12 cellular contexts compared by ENCODE assay signal in genomic region chr2:98726172-98726725, GRCh38. TPM values are rescaled to one million over a fixed set of nuclear protein-coding genes. Genes with fewer than 3 reads are reported as not detected.
DNase-seq lines count a peak whose midpoint lies in the region; ATAC-seq and TF ChIP-seq lines count a peak whose summit lies in the region.
"Had no signal": no experiment of that assay in that cellular context is flagged by ENCODE, and none has a peak within 500 bp of the region (broad histone marks: within the 10 kb centered on the region; RNA-seq: fewer than 3 reads in every experiment).

No MANE protein-coding gene starts in this region.

- H3K27ac Mint-ChIP-seq in T-helper 1 cell treated with Interleukin-12 subunit alpha and Interleukin-12 subunit beta and Interleukin-4 antibody, amounts not matched to agents 30 μg/mL and 1 μg/mL, for 36 hours = peak overlapping the region; percentile 36
- H3K27ac Mint-ChIP-seq in activated naive CD8-positive, alpha-beta T cell treated with anti-CD3 and anti-CD28 coated beads for 36 hours = peak overlapping the region; percentile 89
- H3K27ac Mint-ChIP-seq in naive thymus-derived CD4-positive, alpha-beta T cell = peak overlapping the region; percentile 41 to 96 (median 90)

- H3K4me2 ChIP-seq in SK-N-SH = no peak overlapping the region

- H3K4me1 Mint-ChIP-seq in T-helper 1 cell treated with Interleukin-12 subunit alpha and Interleukin-12 subunit beta and Interleukin-4 antibody, amounts not matched to agents 30 μg/mL and 1 μg/mL, for 36 hours (ENCODE audit: low read depth) = peaks cover 66% of the 10 kb centered on the region
- H3K4me1 Mint-ChIP-seq in activated naive CD8-positive, alpha-beta T cell treated with anti-CD3 and anti-CD28 coated beads for 36 hours = peaks cover 63% of the 10 kb centered on the region
- peaks cover 29 to 74% (median 65%) of the 10 kb centered on the region in 7 donors for H3K4me1 Mint-ChIP-seq in naive thymus-derived CD4-positive, alpha-beta T cell

- peak overlapping the region; percentile 63 for H3K4me3 Mint-ChIP-seq in T-helper 1 cell treated with Interleukin-12 subunit alpha and Interleukin-12 subunit beta and Interleukin-4 antibody, amounts not matched to agents 30 μg/mL and 1 μg/mL, for 36 hours
- H3K4me3 Mint-ChIP-seq in activated naive CD8-positive, alpha-beta T cell treated with anti-CD3 and anti-CD28 coated beads for 36 hours = peak overlapping the region; percentile 78
- H3K4me3 Mint-ChIP-seq in naive thymus-derived CD4-positive, alpha-beta T cell = peak overlapping the region; percentile 78 to 97 (median 86)

- peaks cover 48% of the 10 kb centered on the region for H3K36me3 Mint-ChIP-seq in T-helper 1 cell treated with Interleukin-12 subunit alpha and Interleukin-12 subunit beta and Interleukin-4 antibody, amounts not matched to agents 30 μg/mL and 1 μg/mL, for 36 hours (ENCODE audit: low read depth)
- H3K36me3 Mint-ChIP-seq in activated naive CD8-positive, alpha-beta T cell treated with anti-CD3 and anti-CD28 coated beads for 36 hours = peaks cover 33% of the 10 kb centered on the region
- H3K36me3 Mint-ChIP-seq in naive thymus-derived CD4-positive, alpha-beta T cell = peaks cover 7 to 55% (median 44%) of the 10 kb centered on the region in 5 donors

- H3K9me2 ChIP-seq in SK-N-SH = no peaks in the 10 kb centered on the region

- H3K27me3 Mint-ChIP-seq in T-helper 1 cell treated with Interleukin-12 subunit alpha and Interleukin-12 subunit beta and Interleukin-4 antibody, amounts not matched to agents 30 μg/mL and 1 μg/mL, for 36 hours (ENCODE audit: low read depth) = no peaks in the 10 kb centered on the region
- no peaks in the 10 kb centered on the region for H3K27me3 Mint-ChIP-seq in activated naive CD8-positive, alpha-beta T cell treated with anti-CD3 and anti-CD28 coated beads for 36 hours
- no peaks in the 10 kb centered on the region for H3K27me3 Mint-ChIP-seq in naive thymus-derived CD4-positive, alpha-beta T cell

- peak overlapping the region; percentile 90 for H3K27ac ChIP-seq in KOPT-K1 (ENCODE audit: low read depth, low read length, poor library complexity, severe bottlenecking)
- H3K27ac ChIP-seq in naive thymus-derived CD4-positive, alpha-beta T cell (ENCODE audit: low read depth, low read length) = peak overlapping the region; percentile 81
- no peak overlapping the region for H3K27ac ChIP-seq in SK-N-SH (ENCODE audit: low read depth in 2 of 2, low read length in 1 of 2)
- no peak overlapping the region for H3K27ac ChIP-seq in RWPE1
- H3K27ac ChIP-seq: ascending aorta had no signal

- peak overlapping the region; percentile 79 for H3K4me3 ChIP-seq in naive thymus-derived CD4-positive, alpha-beta T cell (ENCODE audit: low read length)
- no peak overlapping the region for H3K4me3 ChIP-seq in SK-N-SH (ENCODE audit: low read depth in 2 of 2, low read length in 1 of 2)
- H3K4me3 ChIP-seq: ascending aorta had no signal

- H2AFZ ChIP-seq in SK-N-SH (ENCODE audit: low read depth) = no peak overlapping the region

- H3K9ac ChIP-seq in SK-N-SH = no peak overlapping the region

- no peaks in the 10 kb centered on the region for H3K9me3 Mint-ChIP-seq in T-helper 1 cell treated with Interleukin-12 subunit alpha and Interleukin-12 subunit beta and Interleukin-4 antibody, amounts not matched to agents 30 μg/mL and 1 μg/mL, for 36 hours
- peaks cover 4% of the 10 kb centered on the region for H3K9me3 Mint-ChIP-seq in activated naive CD8-positive, alpha-beta T cell treated with anti-CD3 and anti-CD28 coated beads for 36 hours
- peaks cover 0 to 20% (median 5%) of the 10 kb centered on the region in 11 donors for H3K9me3 Mint-ChIP-seq in naive thymus-derived CD4-positive, alpha-beta T cell

- CTCF ChIA-PET in naive thymus-derived CD4-positive, alpha-beta T cell (lab: Charles Lee) = interaction anchor here (0.9 kb wide), 1 partner anchor 110 kb away, joined by 4 read pairs; no protein-coding TSS in a partner anchor
- CTCF ChIA-PET in SK-N-SH (lab: Yijun Ruan, JAX) = interaction anchor here (0.9 kb wide), 1 partner anchor 77 kb away, joined by 3 read pairs; no protein-coding TSS in a partner anchor
- CTCF ChIA-PET in RWPE1 (lab: Yijun Ruan, JAX) = no interaction called here

- DNase-seq in T-helper 1 cell (no peak), Ammon's horn (ENCODE audit: low spot score) (no peak), SK-N-SH (no peak), RWPE1 (ENCODE audit: low spot score) (no peak)
- no peak for DNase-seq in activated naive CD8-positive, alpha-beta T cell treated with anti-CD3 and anti-CD28 coated beads for 36 hours
- DNase-seq in naive thymus-derived CD4-positive, alpha-beta T cell = peak in 1 of 9 donors; percentile 35
- DNase-seq: glutamatergic neuron, NCI-H1694, PC-3 had no signal

- no peaks in the 10 kb centered on the region for H3K79me2 ChIP-seq in SK-N-SH (ENCODE audit: insufficient read depth)

- TF ChIP-seq EP300 in SK-N-SH (IDR thresholded peaks at IDR 0.05; ENCODE audit: borderline replicate concordance in 1 of 2, low read depth in 1 of 2, low read length in 1 of 2) = no peak

- no peaks in the 10 kb centered on the region for H3K27me3 ChIP-seq in naive thymus-derived CD4-positive, alpha-beta T cell (ENCODE audit: control insufficient read depth in 2 of 2, insufficient read depth in 2 of 2, low read length in 2 of 2)
- peaks cover 19% of the 10 kb centered on the region for H3K27me3 ChIP-seq in SK-N-SH (ENCODE audit: insufficient read depth)
- H3K27me3 ChIP-seq: ascending aorta had no signal

- POLR2A ChIA-PET in naive thymus-derived CD4-positive, alpha-beta T cell (lab: Charles Lee) = interaction anchor here (1.3 to 28.9 kb wide), 9 partner anchors 8 to 103 kb away, joined by 3 to 604 read pairs (median 14); no protein-coding TSS in a partner anchor
- POLR2A ChIA-PET in SK-N-SH (lab: Yijun Ruan, JAX) = no interaction called here
- POLR2A ChIA-PET in RWPE1 (lab: Yijun Ruan, JAX; ENCODE audit: low non-redundant PET) = no interaction called here

- H3K4me1 ChIP-seq in naive thymus-derived CD4-positive, alpha-beta T cell (ENCODE audit: control insufficient read depth in 2 of 2, insufficient read depth in 2 of 2, low read length in 2 of 2) = peaks cover 38 to 46% of the 10 kb centered on the region in 2 donors
- peaks cover 2 to 5% of the 10 kb centered on the region in 2 experiments; a peak in 3 of 4 replicates for H3K4me1 ChIP-seq in SK-N-SH (ENCODE audit: control insufficient read depth in 1 of 2, insufficient read depth in 2 of 2, low read depth in 1 of 2, low read length in 1 of 2)

- 78% methylated on average over 9 of the region's 9 CpGs for WGBS in SK-N-SH (ENCODE audit: low lambda C conversion rate)

- H3K36me3 ChIP-seq in KOPT-K1 (ENCODE audit: insufficient read depth, low read length) (peaks cover 52% of the 10 kb centered on the region), SK-N-SH (replicated peaks in 1 of 2; ENCODE audit: control insufficient read depth in 1 of 2, insufficient read depth in 2 of 2, low read length in 1 of 2) (no peaks in the 10 kb centered on the region)
- H3K36me3 ChIP-seq in naive thymus-derived CD4-positive, alpha-beta T cell (ENCODE audit: control insufficient read depth in 2 of 3, insufficient read depth in 3 of 3, low read length in 3 of 3) = peaks cover 0 to 38% (median 11%) of the 10 kb centered on the region in 3 experiments

- H3F3A ChIP-seq in SK-N-SH (replicated peaks; ENCODE audit: insufficient read depth) = no peaks in the 10 kb centered on the region

- intact Hi-C loops in naive thymus-derived CD4-positive, alpha-beta T cell (cut with micrococcal nuclease) = loop anchor here (2.0 kb wide), 2 partner anchors 37 to 341 kb away; no protein-coding TSS in a partner anchor

- H4K20me1 ChIP-seq in SK-N-SH (ENCODE audit: insufficient read depth) = no peaks in the 10 kb centered on the region

- no peak for TF ChIP-seq RAD21 in SK-N-SH (IDR thresholded peaks at IDR 0.05; ENCODE audit: low read length)

- ATAC-seq in naive thymus-derived CD4-positive, alpha-beta T cell = no peak
- ATAC-seq: PC-3 had no signal

- no peak for TF ChIP-seq CTCF in SK-N-SH (IDR thresholded peaks at IDR 0.05)
- TF ChIP-seq CTCF in RWPE1 (conservative IDR thresholded peaks at IDR 0.05; ENCODE audit: low read depth) = no peak

- H3K9me3 ChIP-seq in KOPT-K1 (ENCODE audit: insufficient read depth, low read length, poor library complexity, severe bottlenecking) (peaks cover 17% of the 10 kb centered on the region), SK-N-SH (no peaks in the 10 kb centered on the region)
- H3K9me3 ChIP-seq in naive thymus-derived CD4-positive, alpha-beta T cell (ENCODE audit: control insufficient read depth in 2 of 3, low read length in 3 of 3) = peaks cover 0 to 9% (median 0%) of the 10 kb centered on the region in 3 experiments
- H3K9me3 ChIP-seq: ascending aorta had no signal

TF ChIP-seq in SK-N-SH, 30 proteins besides CTCF, POLR2A, EP300 and RAD21 (continues in another document):
- TF ChIP-seq FOXJ3 (CRISPR knock-in tag; IDR thresholded peaks at IDR 0.05) (no peak), SMC3 (IDR thresholded peaks at IDR 0.05; ENCODE audit: low read depth, low read length) (no peak), CHD2 (IDR thresholded peaks at IDR 0.05; ENCODE audit: low read length, partially characterized antibody) (no peak), RFX5 (IDR thresholded peaks at IDR 0.05; ENCODE audit: low read length) (no peak), MAX (IDR thresholded peaks at IDR 0.05; ENCODE audit: low read depth) (no peak), PBX3 (IDR thresholded peaks at IDR 0.05) (no peak), GABPA (IDR thresholded peaks at IDR 0.05; ENCODE audit: low read depth) (no peak), NFIC (IDR thresholded peaks at IDR 0.05; ENCODE audit: borderline replicate concordance) (no peak)

RNA-seq across cellular contexts. Expression of gene MGAT4A, which starts 4.7 kb away (rescaled TPM):
- total RNA-seq in activated naive CD8-positive, alpha-beta T cell treated with anti-CD3 and anti-CD28 coated beads for 36 hours = 10 to 100 TPM; 45.1 to 49.3 TPM
- 100 to 1,000 TPM; 125 to 308 (median 240) TPM for total RNA-seq in naive thymus-derived CD4-positive, alpha-beta T cell
- 100 to 1,000 TPM; 262 to 349 TPM for polyA plus RNA-seq in naive thymus-derived CD4-positive, alpha-beta T cell
- 0.05 and 0.07 TPM in 2 replicates for polyA plus RNA-seq in SK-N-SH (2012; rRNA removed)
- 0.09 and 0.33 TPM in 2 replicates for polyA plus RNA-seq in SK-N-SH (2012; cell fraction: cytosol; rRNA removed)
- 0.13 and 0.37 TPM in 2 replicates for polyA plus RNA-seq in SK-N-SH (2012; cell fraction: nucleus; rRNA removed)

Comparison
In these comparisons a context has a peak if more than half of its experiments do, and no peak if none do; other contexts are left out.
1. H3K27ac Mint-ChIP-seq: peak in every context shown above with its lines; median percentile 90 in naive thymus-derived CD4-positive, alpha-beta T cell; 89 in activated naive CD8-positive, alpha-beta T cell treated with anti-CD3 and anti-CD28 coated beads for 36 hours; 36 in T-helper 1 cell treated with Interleukin-12 subunit alpha and Interleukin-12 subunit beta and Interleukin-4 antibody, amounts not matched to agents 30 μg/mL and 1 μg/mL, for 36 hours.
2. H3K27ac ChIP-seq: peak in KOPT-K1 (single experiment) and naive thymus-derived CD4-positive, alpha-beta T cell (single experiment); none in SK-N-SH (0 of 2) and RWPE1 (single experiment).
3. Peak in every context shown above with its lines, with median percentiles within 50 percentile points of each other: H3K4me3 Mint-ChIP-seq.